In the genomic region with DNA sequence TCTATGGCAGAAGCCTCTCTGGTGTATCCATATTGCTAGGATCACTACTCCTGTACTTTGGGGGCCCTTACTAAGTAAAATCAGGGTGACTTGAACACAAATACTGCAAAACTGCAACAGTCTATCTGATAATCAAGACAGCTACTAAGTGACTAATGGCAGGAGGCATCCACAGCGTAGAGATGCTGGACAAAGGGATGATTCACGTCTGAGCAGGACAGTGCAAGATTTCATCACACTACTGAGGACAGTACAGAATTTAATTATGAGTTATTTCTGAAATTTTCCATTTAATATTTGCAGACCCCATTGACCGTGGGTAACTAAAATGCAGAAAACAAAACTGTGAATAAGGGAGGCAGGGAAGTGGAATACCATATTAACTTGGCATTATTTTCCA, we compare ENCODE assay signal across 15 cellular contexts. TPM values are rescaled to one million over a fixed set of nuclear protein-coding genes. Genes with fewer than 3 reads are reported as not detected.
DNase-seq lines count a peak whose midpoint lies in the region; ATAC-seq, FAIRE-seq and TF ChIP-seq lines count a peak whose summit lies in the region.
"Had no signal": no experiment of that assay in that cellular context is flagged by ENCODE, and none has a peak within 500 bp of the region (broad histone marks: within the 10 kb centered on the region; RNA-seq: fewer than 3 reads in every experiment).

No MANE protein-coding gene starts in this region.

- no peaks in the 10 kb centered on the region for H3F3A ChIP-seq in MM.1S (ENCODE audit: insufficient read depth, low read length)

- H3K4ac ChIP-seq in IMR-90 (ENCODE audit: low read depth, low read length) = no peak overlapping the region

- TF ChIP-seq EP300 in HepG2 (IDR thresholded peaks at IDR 0.05; ENCODE audit: low read depth in 2 of 2, low read length in 2 of 2) = no peak
- no peak for TF ChIP-seq EP300 in HepG2 (CRISPR knock-in tag; IDR thresholded peaks at IDR 0.05; ENCODE audit: borderline replicate concordance)

- H3K27ac ChIP-seq in IMR-90 (ENCODE audit: insufficient read depth, low read length) = no peak overlapping the region
- H3K27ac ChIP-seq in HepG2 (ENCODE audit: extremely low read length, insufficient read depth, low read length) = no peak overlapping the region
- H3K27ac ChIP-seq in effector memory CD4-positive, alpha-beta T cell (ENCODE audit: insufficient read depth, low read length, poor library complexity, severe bottlenecking) = no peak overlapping the region
- H3K27ac ChIP-seq in MM.1S (ENCODE audit: low read length) = no peak overlapping the region
- H3K27ac ChIP-seq: BLaER1 treated with 17β-estradiol and CSF1 and Interleukin-3, amounts not matched to agents 10 nM and 100 nM; cardiac muscle cell; gastrocnemius medialis; lower lobe of right lung; right atrium auricular region had no signal

- H3K4me1 Mint-ChIP-seq in chondrocyte (ENCODE audit: low read depth) (peaks cover 15% of the 10 kb centered on the region), T-helper 17 cell (peaks cover 34% of the 10 kb centered on the region)

- H2BK15ac ChIP-seq in IMR-90 (ENCODE audit: low read depth, low read length) = no peak overlapping the region

- H3K4me1 ChIP-seq in IMR-90 (ENCODE audit: control insufficient read depth, insufficient read depth, low read length) = peaks cover 7% of the 10 kb centered on the region
- no peaks in the 10 kb centered on the region for H3K4me1 ChIP-seq in HepG2 (ENCODE audit: insufficient read depth, low read length)
- no peaks in the 10 kb centered on the region for H3K4me1 ChIP-seq in effector memory CD4-positive, alpha-beta T cell (ENCODE audit: control insufficient read depth, insufficient read depth, low read length, poor library complexity, severe bottlenecking)
- no peaks in the 10 kb centered on the region for H3K4me1 ChIP-seq in MM.1S (ENCODE audit: low read length)
- H3K4me1 ChIP-seq: BLaER1 treated with 17β-estradiol and CSF1 and Interleukin-3, amounts not matched to agents 10 nM and 100 nM; gastrocnemius medialis; lower lobe of right lung; right atrium auricular region had no signal

- H3K27me3 Mint-ChIP-seq in chondrocyte (ENCODE audit: low read depth) (no peaks in the 10 kb centered on the region), T-helper 17 cell (no peaks in the 10 kb centered on the region)

- H3K79me2 ChIP-seq in HepG2 (ENCODE audit: insufficient read depth, low read length) (peaks cover 34% of the 10 kb centered on the region), MM.1S (ENCODE audit: low read length) (peaks cover 83% of the 10 kb centered on the region)

- no peak overlapping the region for H4K8ac ChIP-seq in IMR-90 (ENCODE audit: low read depth in 2 of 2, low read length in 2 of 2)

- no peak overlapping the region for H3K56ac ChIP-seq in IMR-90 (ENCODE audit: extremely low read depth, insufficient read depth, low read length)

- BruUV-seq in IMR-90 (replicated peaks; lab: Mats Ljungman, UMichigan) = no TSS peak
- BruUV-seq in HepG2 (replicated peaks; lab: Mats Ljungman, UMichigan) = no TSS peak

- H3K27ac Mint-ChIP-seq in chondrocyte (ENCODE audit: unreplicated experiment) (peak overlapping the region; percentile 66), T-helper 17 cell (no peak overlapping the region)

- H4K91ac ChIP-seq in IMR-90 (ENCODE audit: insufficient read depth, low read depth, low read length) = peak overlapping the region; percentile 1; the same call in 1 of the 2 replicates

- H3K4me3 ChIP-seq in AG04449 (ENCODE audit: low read depth, low read length) (no peak overlapping the region), IMR-90 (ENCODE audit: insufficient read depth, low read depth, low read length) (no peak overlapping the region), HepG2 (replicated peaks in 1 of 3; ENCODE audit: insufficient read depth in 1 of 3, low read depth in 2 of 3, low read length in 3 of 3) (no peak overlapping the region), MM.1S (ENCODE audit: low read length) (no peak overlapping the region)
- no peak overlapping the region for H3K4me3 ChIP-seq in effector memory CD4-positive, alpha-beta T cell (ENCODE audit: insufficient read depth, low read depth, low read length, poor library complexity, severe bottlenecking)
- H3K4me3 ChIP-seq: BLaER1 treated with 17β-estradiol and CSF1 and Interleukin-3, amounts not matched to agents 10 nM and 100 nM; cardiac muscle cell; gastrocnemius medialis; lower lobe of right lung; right atrium auricular region had no signal

- H3K36me3 Mint-ChIP-seq in chondrocyte (ENCODE audit: low read depth) (peaks cover 7% of the 10 kb centered on the region), T-helper 17 cell (ENCODE audit: low read depth) (peaks cover 2% of the 10 kb centered on the region)

- CTCF ChIA-PET in AG04449 (lab: Yijun Ruan, JAX) (interaction anchor here (0.9 kb wide), 1 partner anchor 116 kb away, joined by 3 read pairs; no protein-coding TSS in a partner anchor), IMR-90 (lab: Yijun Ruan, JAX) (interaction anchor here (0.6 kb wide), 1 partner anchor 18 kb away, joined by 4 read pairs; no protein-coding TSS in a partner anchor), HepG2 (lab: Yijun Ruan, JAX; ENCODE audit: low intra/inter-chr PET ratio, low total read pairs) (no interaction called here)

- ATAC-seq in IMR-90 (ENCODE audit: low read depth) = peak; percentile 92
- ATAC-seq in HepG2 = no peak
- ATAC-seq in T-helper 17 cell = no peak
- ATAC-seq: gastrocnemius medialis, lower lobe of right lung had no signal

- H2AFZ ChIP-seq in IMR-90 (replicated peaks; ENCODE audit: low read length, poor library complexity) (no peak overlapping the region), HepG2 (ENCODE audit: low read length) (no peak overlapping the region), MM.1S (ENCODE audit: low read length) (no peak overlapping the region)

- H2AK9ac ChIP-seq in IMR-90 (replicated peaks; ENCODE audit: low read depth, low read length, poor library complexity) = no peak overlapping the region

- WGBS in IMR-90 (ENCODE audit: extremely low coverage in 2 of 2, insufficient read length in 1 of 2), 2 experiments = no CpG with 5 or more reads among the region's 3 CpGs
- 90% methylated on average over 3 of the region's 3 CpGs for WGBS in HepG2 (ENCODE audit: low lambda C conversion rate)

- TF ChIP-seq POLR2A in IMR-90 (IDR thresholded peaks at IDR 0.05; ENCODE audit: low read depth, low read length) = no peak
- no peak for TF ChIP-seq POLR2A in HepG2 (IDR thresholded peaks at IDR 0.05; ENCODE audit: insufficient read depth in 1 of 2, low read depth in 2 of 2, low read length in 2 of 2)

- H3K4me3 Mint-ChIP-seq in chondrocyte (ENCODE audit: unreplicated experiment) = no peak overlapping the region
- no peak overlapping the region for H3K4me3 Mint-ChIP-seq in T-helper 17 cell

- peaks cover 12% of the 10 kb centered on the region for H3K9me3 Mint-ChIP-seq in chondrocyte (ENCODE audit: low read depth)

- TF ChIP-seq CTCF in AG04449 (IDR thresholded peaks at IDR 0.05; ENCODE audit: insufficient read depth, low read length, missing control alignments) (no peak), IMR-90 (conservative IDR thresholded peaks at IDR 0.05; ENCODE audit: low read depth, low read length) (no peak), chondrocyte (IDR thresholded peaks at IDR 0.05) (no peak), HepG2 (CRISPR knock-in tag; IDR thresholded peaks at IDR 0.05) (no peak), MM.1S (IDR thresholded peaks at IDR 0.05; ENCODE audit: low read length) (no peak)

- no peaks in the 10 kb centered on the region for H3K36me3 ChIP-seq in IMR-90 (ENCODE audit: control insufficient read depth, insufficient read depth, low read length)
- no peaks in the 10 kb centered on the region for H3K36me3 ChIP-seq in HepG2 (replicated peaks in 1 of 2; ENCODE audit: control insufficient read depth in 1 of 2, insufficient read depth in 2 of 2, low read length in 2 of 2)
- no peaks in the 10 kb centered on the region for H3K36me3 ChIP-seq in effector memory CD4-positive, alpha-beta T cell (ENCODE audit: control insufficient read depth, insufficient read depth, low read length)
- H3K36me3 ChIP-seq in MM.1S (replicated peaks; ENCODE audit: insufficient read depth, low read length) = no peaks in the 10 kb centered on the region
- H3K36me3 ChIP-seq: right atrium auricular region had no signal

- H4K20me1 ChIP-seq in IMR-90 (ENCODE audit: insufficient read depth, low read length) (peaks cover 40% of the 10 kb centered on the region; the same call in 1 of the 2 replicates), HepG2 (ENCODE audit: insufficient read depth, low read length) (0 out of 2 replicates have a peak, but pooled peaks cover 3% of the 10 kb centered on the region), MM.1S (ENCODE audit: insufficient read depth, low read length) (no peaks in the 10 kb centered on the region)

- H3K79me1 ChIP-seq in IMR-90 (ENCODE audit: low read depth in 1 of 2, low read length in 2 of 2) = peaks cover 22 to 66% of the 10 kb centered on the region in 2 experiments

- no peak overlapping the region for H2AK5ac ChIP-seq in IMR-90 (ENCODE audit: low read depth, low read length)

- H3K4me2 ChIP-seq in IMR-90 (ENCODE audit: low read depth, low read length) (no peak overlapping the region), HepG2 (ENCODE audit: low read depth, low read length) (no peak overlapping the region), MM.1S (ENCODE audit: low read depth, low read length) (no peak overlapping the region)
- H3K4me2 ChIP-seq: BLaER1 treated with 17β-estradiol and CSF1 and Interleukin-3, amounts not matched to agents 10 nM and 100 nM had no signal

- H3K18ac ChIP-seq in IMR-90 (ENCODE audit: low read depth, low read length) = no peak overlapping the region

- H3K23ac ChIP-seq in IMR-90 (ENCODE audit: low read depth, low read length) = no peak overlapping the region

- H2BK120ac ChIP-seq in IMR-90 (ENCODE audit: low read depth, low read length) = no peak overlapping the region

- H3K14ac ChIP-seq in IMR-90 (replicated peaks; ENCODE audit: low read depth, low read length) = no peak overlapping the region

- in situ Hi-C loops in IMR-90 (cut with MboI; ENCODE audit: low sequenced_read_pairs) (no loop called here), HepG2 (cut with HindIII; ENCODE audit: extremely low pct_ligation_motif_present, low pct_unique_long_range_greater_than_20kb) (no loop called here)

- H3K9me2 ChIP-seq in MM.1S (replicated peaks; ENCODE audit: insufficient read depth, low read length) = no peaks in the 10 kb centered on the region

- FAIRE-seq in HepG2 (lab: Jason Lieb, UNC) = no peak

- no peak overlapping the region for H2BK5ac ChIP-seq in IMR-90 (ENCODE audit: low read depth, low read length, poor library complexity, severe bottlenecking)

- DNase-seq in AG04449 (ENCODE audit: low read depth, low spot score) = peak; percentile 47
- DNase-seq in IMR-90 = peak; percentile 89
- DNase-seq in chondrocyte (ENCODE audit: low spot score) = no peak
- no peak for DNase-seq in HepG2 (ENCODE audit: low spot score)
- no peak for DNase-seq in NCI-H526 treated with DMSO at 0.1 percent for 48 hours (lab: John Stamatoyannopoulos, UW)
- DNase-seq in effector memory CD4-positive, alpha-beta T cell = no peak
- DNase-seq in T-helper 17 cell = no peak
- DNase-seq in MM.1S = no peak
- DNase-seq: activated T-cell treated with anti-CD3 and anti-CD28 coated beads, Interleukin-2, amount 50 U/mL, for 1 hour; gastrocnemius medialis; lower lobe of right lung; NCI-H1417 treated with DMSO at 0.1 percent for 48 hours had no signal

- H3K9ac ChIP-seq in IMR-90 (ENCODE audit: low read depth, low read length) (no peak overlapping the region), HepG2 (ENCODE audit: insufficient read depth, low read depth, low read length) (no peak overlapping the region), MM.1S (ENCODE audit: low read length) (no peak overlapping the region)
- H3K9ac ChIP-seq: BLaER1 treated with 17β-estradiol and CSF1 and Interleukin-3, amounts not matched to agents 10 nM and 100 nM had no signal

- H4K5ac ChIP-seq in IMR-90 (ENCODE audit: low read depth, low read length) = no peak overlapping the region

- peaks cover 6% of the 10 kb centered on the region for H3K9me1 ChIP-seq in IMR-90 (ENCODE audit: insufficient read depth, low read length)

- H3K9me3 ChIP-seq in IMR-90 (ENCODE audit: control insufficient read depth, insufficient read depth, low read length) = no peaks in the 10 kb centered on the region
- H3K9me3 ChIP-seq in HepG2 (ENCODE audit: low read length) = peaks cover 6% of the 10 kb centered on the region; the same call in 1 of the 2 replicates
- H3K9me3 ChIP-seq in effector memory CD4-positive, alpha-beta T cell (ENCODE audit: control insufficient read depth, low read length) = no peaks in the 10 kb centered on the region
- no peaks in the 10 kb centered on the region for H3K9me3 ChIP-seq in T-helper 17 cell (ENCODE audit: control insufficient read depth, low read length, poor library complexity, severe bottlenecking)
- H3K9me3 ChIP-seq in MM.1S (replicated peaks; ENCODE audit: insufficient read depth, low read length) = no peaks in the 10 kb centered on the region
- H3K9me3 ChIP-seq: gastrocnemius medialis, lower lobe of right lung, right atrium auricular region had no signal

- dilution Hi-C loops in IMR-90 (cut with HindIII; ENCODE audit: low sequenced_read_pairs, unreplicated experiment) = no loop called here

- H2BK20ac ChIP-seq in IMR-90 (ENCODE audit: low read depth, low read length) = no peak overlapping the region

- POLR2A ChIA-PET in AG04449 (lab: Yijun Ruan, JAX) (no interaction called here), IMR-90 (lab: Charles Lee; ENCODE audit: unreplicated experiment) (no interaction called here), HepG2 (lab: Yijun Ruan, JAX) (no interaction called here)

- no peak for TF ChIP-seq RAD21 in IMR-90 (IDR thresholded peaks at IDR 0.05; ENCODE audit: low read length)
- no peak for TF ChIP-seq RAD21 in HepG2 (CRISPR knock-in tag; IDR thresholded peaks at IDR 0.05)

- intact Hi-C loops in IMR-90 (cut with micrococcal nuclease) = no loop called here
- intact Hi-C loops in HepG2 (cut with micrococcal nuclease; ENCODE audit: unreplicated experiment) = no loop called here

- H3K27me3 ChIP-seq in IMR-90 (ENCODE audit: control insufficient read depth, insufficient read depth, low read length) (no peaks in the 10 kb centered on the region), HepG2 (ENCODE audit: control insufficient read depth in 1 of 2, insufficient read depth in 2 of 2, low read length in 2 of 2) (no peaks in the 10 kb centered on the region), MM.1S (replicated peaks; ENCODE audit: insufficient read depth, low read length) (no peaks in the 10 kb centered on the region)
- H3K27me3 ChIP-seq in effector memory CD4-positive, alpha-beta T cell (replicated peaks; ENCODE audit: control insufficient read depth, insufficient read depth, low read length, poor library complexity, severe bottlenecking) = no peaks in the 10 kb centered on the region
- H3K27me3 ChIP-seq: BLaER1 treated with 17β-estradiol and CSF1 and Interleukin-3, amounts not matched to agents 10 nM and 100 nM; cardiac muscle cell; gastrocnemius medialis; right atrium auricular region had no signal

RNA-seq across cellular contexts. Expression of a gene that starts 10.4 kb away (rescaled TPM):
- 36.6 and 46.7 TPM in 2 replicates for total RNA-seq in IMR-90 (2012; rRNA removed)
- polyA plus RNA-seq in IMR-90 (2012; rRNA removed) = 14.2 and 18.9 TPM in 2 replicates
- polyA plus RNA-seq in IMR-90 (2012; cell fraction: cytosol; rRNA removed) = 4.8 and 7.3 TPM in 2 replicates
- 3.1 and 15.3 TPM in 2 replicates for polyA plus RNA-seq in IMR-90 (2012; cell fraction: nucleus; rRNA removed; ENCODE audit: low replicate concordance)
- 29.9 to 38.3 TPM (median 32.8 TPM) in 3 replicates for total RNA-seq in chondrocyte
- 33.1 and 48.2 TPM in 2 replicates for total RNA-seq in HepG2 (2016; rRNA removed; fragmentation: Illumina TruSeq; extraction: Trizol)
- total RNA-seq in HepG2 (2016; cell fraction: cytosol; rRNA removed; fragmentation: Illumina TruSeq; extraction: Trizol; ENCODE audit: low read depth) = 10.9 and 12.3 TPM in 2 replicates
- total RNA-seq in HepG2 (2016; cell fraction: insoluble cytoplasmic fraction; rRNA removed; fragmentation: Illumina TruSeq; extraction: Trizol) = 35.6 and 42.8 TPM in 2 replicates
- 25.2 and 28.9 TPM in 2 replicates for total RNA-seq in HepG2 (2016; cell fraction: membrane; rRNA removed; fragmentation: Illumina TruSeq; extraction: Trizol)
- 28.4 and 32.1 TPM in 2 replicates for total RNA-seq in HepG2 (2016; cell fraction: nucleus; rRNA removed; fragmentation: Illumina TruSeq; extraction: Trizol)
- 7.1 and 9.6 TPM in 2 replicates for polyA plus RNA-seq in HepG2 (2011; rRNA removed)
- polyA plus RNA-seq in HepG2 (2011; cell fraction: cytosol; rRNA removed) = 4.9 and 7.1 TPM in 2 replicates
- polyA plus RNA-seq in HepG2 (2011; cell fraction: nucleus; rRNA removed) = 3.2 and 3.3 TPM in 2 replicates
- polyA plus RNA-seq in HepG2 (2012) = 15.6 and 18.3 TPM in 2 replicates
- polyA plus RNA-seq in HepG2 (2016; cell fraction: cytosol; fragmentation: Illumina TruSeq; extraction: Trizol; ENCODE audit: low read depth) = 8.0 and 9.0 TPM in 2 replicates
- polyA plus RNA-seq in HepG2 (2016; cell fraction: insoluble cytoplasmic fraction; fragmentation: Illumina TruSeq; extraction: Trizol; ENCODE audit: low read depth) = 34.0 and 39.1 TPM in 2 replicates
- polyA plus RNA-seq in HepG2 (2016; cell fraction: membrane; fragmentation: Illumina TruSeq; extraction: Trizol; ENCODE audit: low read depth) = 16.4 and 16.9 TPM in 2 replicates
- polyA plus RNA-seq in HepG2 (2016; cell fraction: nucleus; fragmentation: Illumina TruSeq; extraction: Trizol; ENCODE audit: insufficient read depth, low read depth) = 26.7 and 29.6 TPM in 2 replicates
- polyA minus RNA-seq in HepG2 (2011; rRNA and poly(A)+ RNA removed; ENCODE audit: low replicate concordance) = 7.4 and 12.1 TPM in 2 replicates
- polyA minus RNA-seq in HepG2 (2011; cell fraction: cytosol; rRNA and poly(A)+ RNA removed) = 11.5 and 11.6 TPM in 2 replicates
- polyA minus RNA-seq in HepG2 (2011; cell fraction: nucleus; rRNA and poly(A)+ RNA removed) = 12.2 and 17.9 TPM in 2 replicates
- 10 to 100 TPM; 25.6 to 36.9 TPM for total RNA-seq in T-helper 17 cell

RNA-seq across cellular contexts. Expression of a gene that starts 46.9 kb away (rescaled TPM):
- total RNA-seq in IMR-90 (2012; rRNA removed) = 40.5 and 48.0 TPM in 2 replicates
- 29.4 and 33.2 TPM in 2 replicates for polyA plus RNA-seq in IMR-90 (2012; rRNA removed)
- polyA plus RNA-seq in IMR-90 (2012; cell fraction: cytosol; rRNA removed) = 21.7 and 24.4 TPM in 2 replicates
- polyA plus RNA-seq in IMR-90 (2012; cell fraction: nucleus; rRNA removed; ENCODE audit: low replicate concordance) = 8.3 and 25.4 TPM in 2 replicates
- total RNA-seq in chondrocyte = 21.6 to 25.5 TPM (median 23.4 TPM) in 3 replicates
- total RNA-seq in HepG2 (2016; rRNA removed; fragmentation: Illumina TruSeq; extraction: Trizol) = 25.4 and 30.6 TPM in 2 replicates
- total RNA-seq in HepG2 (2016; cell fraction: cytosol; rRNA removed; fragmentation: Illumina TruSeq; extraction: Trizol; ENCODE audit: low read depth) = 37.8 and 41.9 TPM in 2 replicates
- 22.5 and 31.8 TPM in 2 replicates for total RNA-seq in HepG2 (2016; cell fraction: insoluble cytoplasmic fraction; rRNA removed; fragmentation: Illumina TruSeq; extraction: Trizol)
- total RNA-seq in HepG2 (2016; cell fraction: membrane; rRNA removed; fragmentation: Illumina TruSeq; extraction: Trizol) = 50.7 and 52.7 TPM in 2 replicates
- total RNA-seq in HepG2 (2016; cell fraction: nucleus; rRNA removed; fragmentation: Illumina TruSeq; extraction: Trizol) = 14.0 and 14.9 TPM in 2 replicates
- 21.3 and 22.4 TPM in 2 replicates for polyA plus RNA-seq in HepG2 (2011; rRNA removed)
- polyA plus RNA-seq in HepG2 (2011; cell fraction: cytosol; rRNA removed) = 21.0 and 25.8 TPM in 2 replicates
- 6.9 and 10.2 TPM in 2 replicates for polyA plus RNA-seq in HepG2 (2011; cell fraction: nucleus; rRNA removed)
- 20.4 and 24.2 TPM in 2 replicates for polyA plus RNA-seq in HepG2 (2012)
- 50.9 and 63.2 TPM in 2 replicates for polyA plus RNA-seq in HepG2 (2016; cell fraction: cytosol; fragmentation: Illumina TruSeq; extraction: Trizol; ENCODE audit: low read depth)
- polyA plus RNA-seq in HepG2 (2016; cell fraction: insoluble cytoplasmic fraction; fragmentation: Illumina TruSeq; extraction: Trizol; ENCODE audit: low read depth) = 33.4 and 41.6 TPM in 2 replicates
- 49.1 and 59.4 TPM in 2 replicates for polyA plus RNA-seq in HepG2 (2016; cell fraction: membrane; fragmentation: Illumina TruSeq; extraction: Trizol; ENCODE audit: low read depth)
- 19.2 and 20.1 TPM in 2 replicates for polyA plus RNA-seq in HepG2 (2016; cell fraction: nucleus; fragmentation: Illumina TruSeq; extraction: Trizol; ENCODE audit: insufficient read depth, low read depth)
- 19.7 and 48.8 TPM in 2 replicates for polyA minus RNA-seq in HepG2 (2011; rRNA and poly(A)+ RNA removed; ENCODE audit: low replicate concordance)
- polyA minus RNA-seq in HepG2 (2011; cell fraction: cytosol; rRNA and poly(A)+ RNA removed) = 11.8 and 15.1 TPM in 2 replicates
- polyA minus RNA-seq in HepG2 (2011; cell fraction: nucleus; rRNA and poly(A)+ RNA removed) = 16.5 and 22.5 TPM in 2 replicates
- total RNA-seq in T-helper 17 cell = 10 to 100 TPM; 50.8 to 79.2 TPM

Comparison
In these comparisons a context has a peak if more than half of its experiments do, and no peak if none do; other contexts are left out.
1. DNase-seq: peak in AG04449 (single experiment) and IMR-90 (single experiment); none in chondrocyte (single experiment), HepG2 (single experiment), NCI-H526 treated with DMSO at 0.1 percent for 48 hours (single experiment), effector memory CD4-positive, alpha-beta T cell (0 of 3), T-helper 17 cell (0 of 3) and MM.1S (single experiment).